Comparison of ENCODE assay signal across 8 cellular contexts in the genomic region with DNA sequence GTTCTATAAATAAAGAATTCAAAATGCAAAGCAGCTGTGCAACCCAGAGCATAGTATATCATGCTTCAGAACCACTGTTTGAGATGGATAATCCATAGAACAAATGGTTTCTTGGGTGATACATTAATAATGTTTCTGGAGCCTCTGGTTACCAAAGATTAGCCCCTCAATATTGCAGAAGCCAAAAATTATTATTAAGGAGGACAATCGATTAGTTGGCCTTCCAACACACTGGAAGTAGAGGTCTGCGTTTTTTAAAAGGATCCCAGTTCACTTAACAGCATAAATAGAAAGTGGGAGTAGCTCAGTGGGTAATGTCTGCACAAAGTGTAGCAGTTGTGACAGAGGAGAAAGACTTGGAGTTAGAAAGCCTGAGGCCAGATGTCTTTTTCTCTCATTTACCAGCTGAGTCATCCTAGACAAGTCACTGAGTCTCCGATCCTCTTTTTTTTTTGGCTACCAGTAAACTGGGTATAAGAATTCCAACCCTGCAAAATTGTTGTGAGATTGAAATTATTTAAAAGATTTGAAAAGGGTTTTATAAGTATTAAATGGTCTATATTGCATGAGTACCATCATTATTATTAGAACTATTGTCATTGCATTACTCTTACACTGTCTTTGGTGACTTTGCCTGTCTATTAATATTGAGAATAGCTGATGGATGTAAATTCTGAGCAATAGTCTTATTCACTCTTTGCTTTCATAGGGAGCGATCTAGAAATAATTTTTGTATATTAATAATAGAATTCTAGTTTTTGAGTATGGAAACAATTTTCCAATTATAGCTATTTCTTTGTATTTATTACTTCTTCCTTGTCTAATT.
DNase-seq lines count a peak whose midpoint lies in the region; ATAC-seq, FAIRE-seq and TF ChIP-seq lines count a peak whose summit lies in the region.

No MANE protein-coding gene starts in this region.

- TF ChIP-seq CTCF in heart right ventricle (IDR thresholded peaks at IDR 0.05), result no peak

- H3K27ac ChIP-seq in heart right ventricle, result peak overlapping the region in 9 of 10 donors; percentile 43 to 73 (median 59)

- DNase-seq in activated CD4-positive, CD25-positive, alpha-beta regulatory T cell treated with anti-CD3 and anti-CD28 coated beads, Interleukin-2, amount 50 U/mL, for 72 hours, result no peak
- DNase-seq in RCC 7860 (ENCODE audit: low spot score) (peak; percentile 11), heart right ventricle (no peak), activated gamma-delta T cell treated with Interleukin-2 at 50 U/mL for 16 hours (no peak), NCI-H1105 (lab: John Stamatoyannopoulos, UW) (no peak)
- DNase-seq in stimulated activated CD4-positive, alpha-beta T cell treated with anti-CD3 and anti-CD28 coated beads, Interleukin-4, amount 100 ng/mL, for 4 hours, result no peak

- intact Hi-C loops in heart right ventricle (cut with DNase I), result no loop called here

- no peaks in the 10 kb centered on the region for H3K36me3 ChIP-seq in heart right ventricle

- H3K9me3 ChIP-seq in heart right ventricle, result peaks cover 0 to 10% (median 0%) of the 10 kb centered on the region in 11 donors

- peak; percentile 61 for FAIRE-seq in RCC 7860 (lab: Jason Lieb, UNC)

- no peaks in the 10 kb centered on the region for H3K27me3 ChIP-seq in heart right ventricle

- peak overlapping the region in 1 of 10 donors; percentile 1 for H3K4me3 ChIP-seq in heart right ventricle

- peak; percentile 46 to 53 for ATAC-seq in activated CD4-positive, CD25-positive, alpha-beta regulatory T cell treated with anti-CD3 and anti-CD28 coated beads, Interleukin-2, amount 50 U/mL, for 24 hours
- ATAC-seq in HG03045 (IDR thresholded peaks at IDR 0.05; ENCODE audit: unreplicated experiment), result peak; percentile 89
- peak; percentile 40 to 84 (median 61) for ATAC-seq in heart right ventricle

- 51 to 54% methylated on average over 4 of the region's 4 CpGs for WGBS in heart right ventricle, 2 donors

- peaks cover 9 to 70% (median 53%) of the 10 kb centered on the region in 9 donors for H3K4me1 ChIP-seq in heart right ventricle
